In genomic region chr6:158819977-158820632, GRCh38 we compare ENCODE assay signal across 8 cellular contexts. TPM values are rescaled to one million over a fixed set of nuclear protein-coding genes. Genes with fewer than 3 reads are reported as not detected.
DNase-seq lines count a peak whose midpoint lies in the region; ATAC-seq and TF ChIP-seq lines count a peak whose summit lies in the region.

No MANE protein-coding gene starts in this region.

- no peaks in the 10 kb centered on the region for H3K9me3 ChIP-seq in DND-41 (ENCODE audit: insufficient read depth, low read length, severe bottlenecking)
- no peaks in the 10 kb centered on the region for H3K9me3 ChIP-seq in neutrophil

- ATAC-seq in DND-41 (ENCODE audit: insufficient read depth, low read depth) = no peak

- DNase-seq in DND-41 = no peak
- peak; percentile 44 for DNase-seq in NCI-H69 (lab: John Stamatoyannopoulos, UW)
- DNase-seq in dermis blood vessel endothelial cell = peak; percentile 7
- DNase-seq in cerebellar nuclear complex (lab: John Stamatoyannopoulos, UW) = no peak
- no peak for DNase-seq in anterior cingulate cortex (lab: John Stamatoyannopoulos, UW)
- no peak for DNase-seq in NK-92 (lab: John Stamatoyannopoulos, UW; ENCODE audit: unreplicated experiment)
- DNase-seq in stimulated activated naive CD4-positive, alpha-beta T cell treated with Interleukin-2 at 50 U/mL for 16 hours (lab: John Stamatoyannopoulos, UW) = no peak

- H3K27me3 ChIP-seq in DND-41 (ENCODE audit: insufficient read depth, low read length, poor library complexity) = no peaks in the 10 kb centered on the region
- peaks cover 8% of the 10 kb centered on the region for H3K27me3 ChIP-seq in neutrophil

- peaks cover 35% of the 10 kb centered on the region for H3K79me2 ChIP-seq in DND-41 (ENCODE audit: insufficient read depth, low read length)

- TF ChIP-seq CTCF in DND-41 (IDR thresholded peaks at IDR 0.05; ENCODE audit: borderline replicate concordance, extremely low read depth, low read length, poor library complexity, severe bottlenecking) (no peak), neutrophil (IDR thresholded peaks at IDR 0.05) (no peak)

- H3K4me3 ChIP-seq in DND-41 (ENCODE audit: low read depth in 1 of 2, low read length in 2 of 2) = no peak overlapping the region
- no peak overlapping the region for H3K4me3 ChIP-seq in neutrophil (ENCODE audit: low read depth in 1 of 2, low read length in 1 of 2)

- no peak overlapping the region for H3K9ac ChIP-seq in DND-41 (ENCODE audit: low read depth, low read length)

- H4K20me1 ChIP-seq in DND-41 (ENCODE audit: insufficient read depth, low read length) = peaks cover 27% of the 10 kb centered on the region

- peak overlapping the region; percentile 74 for H2AFZ ChIP-seq in DND-41 (ENCODE audit: low read depth, low read length)

- H3K4me1 ChIP-seq in DND-41 (ENCODE audit: insufficient read depth, low read length) = peaks cover 36% of the 10 kb centered on the region
- peaks cover 16 to 18% of the 10 kb centered on the region in 2 experiments for H3K4me1 ChIP-seq in neutrophil (ENCODE audit: control insufficient read depth in 1 of 2, insufficient read depth in 1 of 2, low read depth in 1 of 2, low read length in 1 of 2)

- H3K4me2 ChIP-seq in DND-41 (ENCODE audit: insufficient read depth, low read length) = peak overlapping the region; percentile 97

- H3K36me3 ChIP-seq in DND-41 (ENCODE audit: insufficient read depth, low read length) = peaks cover 23% of the 10 kb centered on the region
- H3K36me3 ChIP-seq in neutrophil = no peaks in the 10 kb centered on the region

- H3K27ac ChIP-seq in DND-41 (ENCODE audit: low read length) = no peak overlapping the region
- peak overlapping the region; percentile 82 for H3K27ac ChIP-seq in neutrophil

RNA-seq across cellular contexts. Expression of gene EZR, which starts 0.9 kb away (rescaled TPM):
- total RNA-seq in dermis blood vessel endothelial cell = 90.7 and 105 TPM in 2 replicates

Comparison
In these comparisons a context has a peak if more than half of its experiments do, and no peak if none do; other contexts are left out.
1. DNase-seq: peak in NCI-H69 (single experiment) and dermis blood vessel endothelial cell (single experiment); none in DND-41 (single experiment), cerebellar nuclear complex (0 of 2), anterior cingulate cortex (0 of 58), NK-92 (single experiment) and stimulated activated naive CD4-positive, alpha-beta T cell treated with Interleukin-2 at 50 U/mL for 16 hours (single experiment).